Comparison of ENCODE assay signal across 30 cellular contexts in the genomic region with DNA sequence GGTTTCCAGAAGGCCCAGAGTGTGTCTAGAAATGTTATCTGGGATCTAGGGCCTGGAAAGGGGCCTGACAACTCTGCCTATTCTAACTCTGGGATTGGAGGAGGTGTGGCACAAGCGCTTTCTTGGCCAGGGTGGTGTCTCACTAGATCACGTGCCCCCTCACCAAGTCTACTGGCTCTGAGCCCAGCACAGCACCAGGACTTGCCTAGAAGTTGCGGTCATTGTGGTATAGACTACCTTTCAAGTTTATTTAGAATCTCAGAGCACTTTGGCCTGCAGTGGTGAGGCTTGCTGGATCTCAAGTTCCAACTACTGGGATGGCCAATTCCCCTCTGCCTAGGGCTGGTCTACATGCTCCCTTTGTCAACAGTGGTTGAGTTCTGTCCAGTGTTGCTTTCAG.
"Had no signal": no experiment of that assay in that cellular context is flagged by ENCODE, and none has a peak within 500 bp of the region (broad histone marks: within the 10 kb centered on the region; RNA-seq: fewer than 3 reads in every experiment).

No MANE protein-coding gene starts in this region.

- H3K27ac ChIP-seq: ascending aorta, brain microvascular endothelial cell, esophagus squamous epithelium, gastroesophageal sphincter, heart right ventricle, hepatocyte, VCaP had no signal

- ATAC-seq: activated naive CD4-positive, alpha-beta T cell treated with anti-CD3 and anti-CD28 coated beads, Interleukin-2, amount 50 U/mL, for 72 hours; activated T-cell treated with anti-CD3 and anti-CD28 coated beads, Interleukin-2, amount 50 U/mL, for 72 hours; effector memory CD8-positive, alpha-beta T cell; gastroesophageal sphincter; heart right ventricle; T-helper 17 cell; WTC11 had no signal

- H3K27me3 ChIP-seq: ascending aorta, brain microvascular endothelial cell, esophagus squamous epithelium, gastroesophageal sphincter, heart right ventricle, hepatocyte had no signal

- H3K4me1 ChIP-seq: ascending aorta, esophagus squamous epithelium, gastroesophageal sphincter, heart right ventricle had no signal

- H3K4me3 ChIP-seq: ascending aorta, esophagus squamous epithelium, gastroesophageal sphincter, heart right ventricle, hepatocyte had no signal

- H3K9me3 ChIP-seq: ascending aorta, esophagus squamous epithelium, gastroesophageal sphincter, heart right ventricle had no signal

- H3K36me3 ChIP-seq: ascending aorta, brain microvascular endothelial cell, esophagus squamous epithelium, gastroesophageal sphincter, heart right ventricle had no signal

- DNase-seq: activated CD4-positive, alpha-beta memory T cell treated with anti-CD3 and anti-CD28 coated beads, Interleukin-2, amount 10 ng/mL, durations not matched to agents 7 days and 5 days; activated CD4-positive, alpha-beta T cell treated with anti-CD3 and anti-CD28 coated beads for 1 hour; activated CD4-positive, alpha-beta T cell treated with anti-CD3 and anti-CD28 coated beads for 4 hours; activated CD4-positive, alpha-beta T cell treated with anti-CD3 and anti-CD28 coated beads, Interleukin-2, amount 10 ng/mL, durations not matched to agents 7 days and 5 days; activated CD4-positive, alpha-beta T cell treated with anti-CD3 and anti-CD28 coated beads, Interleukin-2, amount 50 U/mL, for 4 hours; activated CD8-positive, alpha-beta memory T cell treated with anti-CD3 and anti-CD28 coated beads, Interleukin-2, amount 50 U/mL, for 48 hours; activated gamma-delta T cell; activated naive CD4-positive, alpha-beta T cell; activated naive CD4-positive, alpha-beta T cell treated with anti-CD3 and anti-CD28 coated beads, Interleukin-2, amount 10 ng/mL, durations not matched to agents 7 days and 5 days; activated naive CD8-positive, alpha-beta T cell treated with anti-CD3 and anti-CD28 coated beads, Interleukin-2, amount 10 ng/mL, durations not matched to agents 7 days and 5 days; activated T-cell treated with anti-CD3 and anti-CD28 coated beads for 4 hours; activated T-cell treated with anti-CD3 and anti-CD28 coated beads, Interleukin-2, amount 50 U/mL, for 24 hours; activated T-cell treated with anti-CD3 and anti-CD28 coated beads, Interleukin-2, amount 50 U/mL, for 72 hours; brain microvascular endothelial cell; cortex of kidney; dermis blood vessel endothelial cell; effector CD4-positive, alpha-beta T cell; effector memory CD8-positive, alpha-beta T cell; erythroblast; esophagus squamous epithelium; foreskin melanocyte; heart right ventricle; T-helper 17 cell; T1000 had no signal
